9 cellular contexts compared by ENCODE assay signal in genomic region chr11:101428918-101429317, GRCh38.
DNase-seq lines count a peak whose midpoint lies in the region; ATAC-seq and TF ChIP-seq lines count a peak whose summit lies in the region.
"Had no signal": no experiment of that assay in that cellular context is flagged by ENCODE, and none has a peak within 500 bp of the region (broad histone marks: within the 10 kb centered on the region; RNA-seq: fewer than 3 reads in every experiment).

No MANE protein-coding gene starts in this region.

- DNase-seq in GM06990 (ENCODE audit: extremely low read depth, insufficient read length) (no peak), SK-MEL-5 (ENCODE audit: low read depth, low spot score) (peak; percentile 57), left colon (no peak), middle frontal gyrus (ENCODE audit: extremely low spot score, low spot score) (no peak)
- DNase-seq in activated CD4-positive, alpha-beta T cell treated with anti-CD3 and anti-CD28 coated beads for 1 hour = no peak
- DNase-seq: stimulated activated CD4-positive, alpha-beta T cell treated with anti-CD3 and anti-CD28 coated beads, Interleukin-1b, Interleukin-23, amount 100 ng/mL, for 48 hours had no signal

- no peaks in the 10 kb centered on the region for H3K27me3 ChIP-seq in GM06990 (replicated peaks; ENCODE audit: control insufficient read depth, insufficient read depth, low read length)

- intact Hi-C loops in left colon (cut with DNase I, micrococcal nuclease) = no loop called here

- peak; percentile 62 for TF ChIP-seq CTCF in GM06990 (IDR thresholded peaks at IDR 0.05; ENCODE audit: insufficient read depth, low read length, poor library complexity, severe bottlenecking)

- ATAC-seq in HG02642 (IDR thresholded peaks at IDR 0.05; ENCODE audit: poor library complexity, unreplicated experiment) (peak; percentile 57), left colon (peak; percentile 92), GM19395 (IDR thresholded peaks at IDR 0.05; ENCODE audit: unreplicated experiment) (no peak), HG03196 (IDR thresholded peaks at IDR 0.05; ENCODE audit: unreplicated experiment) (no peak)

- no peak overlapping the region for H3K4me3 ChIP-seq in GM06990 (replicated peaks; ENCODE audit: low read depth, low read length)

- in situ Hi-C loops in SK-MEL-5 (cut with HindIII; ENCODE audit: low pct_unique_long_range_greater_than_20kb, low sequenced_read_pairs) = no loop called here

- H3K36me3 ChIP-seq in GM06990 (ENCODE audit: control insufficient read depth, insufficient read depth, low read length) = no peaks in the 10 kb centered on the region

Comparison
In these comparisons a context has a peak if more than half of its experiments do, and no peak if none do; other contexts are left out.
1. ATAC-seq: peak in HG02642 (single experiment) and left colon (single experiment); none in GM19395 (single experiment) and HG03196 (single experiment).